11 cellular contexts compared by ENCODE assay signal in genomic region chr16:59210955-59211541, GRCh38.
DNase-seq lines count a peak whose midpoint lies in the region; ATAC-seq and TF ChIP-seq lines count a peak whose summit lies in the region.
"Had no signal": no experiment of that assay in that cellular context is flagged by ENCODE, and none has a peak within 500 bp of the region (broad histone marks: within the 10 kb centered on the region; RNA-seq: fewer than 3 reads in every experiment).

No MANE protein-coding gene starts in this region.

- H3K27ac ChIP-seq in HUES64 (ENCODE audit: low read depth, low read length) (peak overlapping the region; percentile 37; the same call in 1 of the 2 replicates), endodermal cell (ENCODE audit: low read depth, low read length) (peak overlapping the region; percentile 90), left lung (no peak overlapping the region), testis (no peak overlapping the region)
- H3K27ac ChIP-seq: colonic mucosa had no signal

- H3K27me3 Mint-ChIP-seq in endodermal cell (ENCODE audit: insufficient read depth), result no peaks in the 10 kb centered on the region
- H3K27me3 Mint-ChIP-seq in effector memory CD8-positive, alpha-beta T cell, result no peaks in the 10 kb centered on the region

- H3K9me3 Mint-ChIP-seq in endodermal cell, result peaks cover 4% of the 10 kb centered on the region
- peaks cover 14 to 15% of the 10 kb centered on the region in 2 donors for H3K9me3 Mint-ChIP-seq in effector memory CD8-positive, alpha-beta T cell

- peaks cover 19% of the 10 kb centered on the region for H3K4me1 ChIP-seq in HUES64 (ENCODE audit: insufficient read depth, low read length)
- peaks cover 9% of the 10 kb centered on the region for H3K4me1 ChIP-seq in endodermal cell (ENCODE audit: control insufficient read depth, insufficient read depth, low read length)
- H3K4me1 ChIP-seq in left lung, result peaks cover 0 to 4% of the 10 kb centered on the region in 2 donors
- H3K4me1 ChIP-seq in testis, result peaks cover 11% of the 10 kb centered on the region
- H3K4me1 ChIP-seq: colonic mucosa had no signal

- H3K9me3 ChIP-seq in HUES64 (ENCODE audit: insufficient read depth, low read depth, low read length), result no peaks in the 10 kb centered on the region
- H3K9me3 ChIP-seq in endodermal cell (ENCODE audit: control insufficient read depth, low read length), result no peaks in the 10 kb centered on the region
- H3K9me3 ChIP-seq in left lung, result no peaks in the 10 kb centered on the region
- no peaks in the 10 kb centered on the region for H3K9me3 ChIP-seq in testis
- H3K9me3 ChIP-seq: colonic mucosa had no signal

- H3K27me3 ChIP-seq in HUES64 (ENCODE audit: insufficient read depth, low read length) (no peaks in the 10 kb centered on the region), endodermal cell (ENCODE audit: control insufficient read depth, insufficient read depth, low read length, poor library complexity, severe bottlenecking) (no peaks in the 10 kb centered on the region), left lung (no peaks in the 10 kb centered on the region), testis (no peaks in the 10 kb centered on the region)
- H3K27me3 ChIP-seq: colonic mucosa had no signal

- H3K36me3 Mint-ChIP-seq in endodermal cell (ENCODE audit: low read depth), result no peaks in the 10 kb centered on the region
- no peaks in the 10 kb centered on the region for H3K36me3 Mint-ChIP-seq in effector memory CD8-positive, alpha-beta T cell (ENCODE audit: insufficient read depth)

- H3K9ac ChIP-seq in HUES64 (ENCODE audit: low read depth, low read length), result no peak overlapping the region
- H3K9ac ChIP-seq in endodermal cell (ENCODE audit: extremely low read depth, low read length, poor library complexity, severe bottlenecking), result no peak overlapping the region

- no peaks in the 10 kb centered on the region for H3K36me3 ChIP-seq in HUES64 (ENCODE audit: insufficient read depth, low read length)
- H3K36me3 ChIP-seq in endodermal cell (ENCODE audit: control insufficient read depth, insufficient read depth, low read length), result no peaks in the 10 kb centered on the region
- H3K36me3 ChIP-seq in left lung, result no peaks in the 10 kb centered on the region
- no peaks in the 10 kb centered on the region for H3K36me3 ChIP-seq in testis (ENCODE audit: low read depth, missing control alignments)
- H3K36me3 ChIP-seq: colonic mucosa had no signal

- TF ChIP-seq POLR2A in testis (IDR thresholded peaks at IDR 0.05), result no peak

- no peak overlapping the region for H3K4me3 Mint-ChIP-seq in endodermal cell
- no peak overlapping the region for H3K4me3 Mint-ChIP-seq in effector memory CD8-positive, alpha-beta T cell

- DNase-seq in endodermal cell, result peak; percentile 82
- no peak for DNase-seq in left lung
- DNase-seq in testis, result peak; percentile 37
- no peak for DNase-seq in effector memory CD8-positive, alpha-beta T cell
- no peak for DNase-seq in stimulated activated CD4-positive, alpha-beta T cell treated with anti-CD3 and anti-CD28 coated beads, Interleukin-15, amount 100 ng/mL, for 24 hours
- DNase-seq: colonic mucosa, NCI-H1694, SHP77 treated with DMSO at 0.1 percent for 48 hours had no signal

- no peak for TF ChIP-seq CTCF in endodermal cell (conservative IDR thresholded peaks at IDR 0.05)
- TF ChIP-seq CTCF in left lung (IDR thresholded peaks at IDR 0.05), result no peak
- no peak for TF ChIP-seq CTCF in testis (IDR thresholded peaks at IDR 0.05)

- peak; percentile 79 for ATAC-seq in left lung
- no peak for ATAC-seq in effector memory CD8-positive, alpha-beta T cell (replicated peaks)
- ATAC-seq in HG03432 (IDR thresholded peaks at IDR 0.05; ENCODE audit: unreplicated experiment), result no peak
- ATAC-seq in GM21529 (IDR thresholded peaks at IDR 0.05; ENCODE audit: unreplicated experiment), result no peak

- 16% methylated on average over 7 of the region's 7 CpGs for WGBS in HUES64
- 23 to 28% methylated on average over 7 of the region's 7 CpGs for WGBS in endodermal cell (ENCODE audit: insufficient coverage in 1 of 2, insufficient read length in 1 of 2), 2 experiments
- 22 to 29% methylated on average over 7 of the region's 7 CpGs for WGBS in testis, 2 donors

- peak overlapping the region; percentile 74 for H3K27ac Mint-ChIP-seq in endodermal cell
- H3K27ac Mint-ChIP-seq in effector memory CD8-positive, alpha-beta T cell, result no peak overlapping the region

- H3K4me3 ChIP-seq in HUES64 (ENCODE audit: low read length) (peak overlapping the region; percentile 3; the same call in 1 of the 2 replicates), endodermal cell (ENCODE audit: low read length) (peak overlapping the region; percentile 52), left lung (no peak overlapping the region), testis (no peak overlapping the region)
- H3K4me3 ChIP-seq: colonic mucosa had no signal

- intact Hi-C loops in left lung (cut with DNase I) (no loop called here), testis (cut with DNase I; ENCODE audit: low total_unique reads) (no loop called here)

- H3K4me1 Mint-ChIP-seq in endodermal cell, result peaks cover 38% of the 10 kb centered on the region
- no peaks in the 10 kb centered on the region for H3K4me1 Mint-ChIP-seq in effector memory CD8-positive, alpha-beta T cell (ENCODE audit: low read depth in 2 of 2)

Comparison
In these comparisons a context has a peak if more than half of its experiments do, and no peak if none do; other contexts are left out.
1. H3K27ac ChIP-seq: peak in HUES64 (single experiment) and endodermal cell (single experiment); none in left lung (0 of 2) and testis (0 of 2).
2. H3K4me3 ChIP-seq: peak in HUES64 (single experiment) and endodermal cell (single experiment); none in left lung (0 of 2) and testis (0 of 2).
3. DNase-seq: peak in endodermal cell (single experiment) and testis (single experiment); none in left lung (0 of 2), effector memory CD8-positive, alpha-beta T cell (0 of 3) and stimulated activated CD4-positive, alpha-beta T cell treated with anti-CD3 and anti-CD28 coated beads, Interleukin-15, amount 100 ng/mL, for 24 hours (single experiment).